ENCODE assay signal across 20 cellular contexts in the genomic region with DNA sequence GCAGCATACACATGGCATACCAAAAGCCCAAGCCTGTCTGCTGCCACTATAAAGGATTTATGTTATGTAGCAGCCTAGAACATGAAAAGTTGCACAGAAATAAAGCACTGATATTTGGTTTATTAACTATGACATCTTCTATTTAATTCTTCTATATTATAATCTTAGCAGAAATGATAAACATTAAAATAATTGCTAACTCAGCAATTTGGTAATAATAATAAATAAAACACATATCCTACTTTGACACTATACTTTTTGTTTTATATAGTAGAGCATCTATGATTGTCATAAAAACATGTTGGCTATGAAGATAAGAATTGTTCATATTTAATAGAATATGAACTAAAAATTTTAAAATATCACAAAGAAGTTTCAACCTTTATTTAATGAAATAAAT.
A peak's percentile ranks its signal among the peaks of the same experiment; 100 is the strongest.
DNase-seq lines count a peak whose midpoint lies in the region; ATAC-seq, FAIRE-seq and TF ChIP-seq lines count a peak whose summit lies in the region.
"Had no signal": no experiment of that assay in that cellular context is flagged by ENCODE, and none has a peak within 500 bp of the region (broad histone marks: within the 10 kb centered on the region; RNA-seq: fewer than 3 reads in every experiment).

No MANE protein-coding gene starts in this region.

- H3K56ac ChIP-seq in H1 (replicated peaks; ENCODE audit: insufficient read length, low read depth, low read length), result no peak overlapping the region

- no peak overlapping the region for H4K5ac ChIP-seq in H1 (ENCODE audit: insufficient read length, low read depth, low read length)

- H3K9ac ChIP-seq in H1 (replicated peaks in 1 of 4; ENCODE audit: extremely low read depth in 1 of 4, low read depth in 3 of 4, low read length in 3 of 4), result no peak overlapping the region
- H3K9ac ChIP-seq: BLaER1 had no signal

- H3K4ac ChIP-seq in H1 (replicated peaks; ENCODE audit: insufficient read length, low read depth, low read length), result no peak overlapping the region

- H3K4me3 ChIP-seq in H1 (ENCODE audit: extremely low read depth in 1 of 4, insufficient read depth in 2 of 4, low read depth in 3 of 4, low read length in 4 of 4) (no peak overlapping the region), small intestine (ENCODE audit: low read depth in 1 of 2, low read length in 2 of 2) (no peak overlapping the region), prostate gland (no peak overlapping the region)
- H3K4me3 ChIP-seq: BLaER1, GM12878 had no signal

- no peak overlapping the region for H3K23ac ChIP-seq in H1 (ENCODE audit: insufficient read length)

- H3K36me3 ChIP-seq in H1 (ENCODE audit: control insufficient read depth in 2 of 4, insufficient read depth in 4 of 4, low read length in 3 of 4) (no peaks in the 10 kb centered on the region), small intestine (ENCODE audit: control insufficient read depth in 2 of 2, insufficient read depth in 2 of 2, low read length in 2 of 2) (no peaks in the 10 kb centered on the region), prostate gland (no peaks in the 10 kb centered on the region)
- H3K36me3 ChIP-seq: BLaER1 had no signal

- H3K79me1 ChIP-seq in H1 (ENCODE audit: low read depth, low read length), result no peaks in the 10 kb centered on the region

- H3K27me3 ChIP-seq in H1 (replicated peaks in 1 of 4; ENCODE audit: control insufficient read depth in 3 of 4, extremely low read depth in 1 of 4, insufficient read depth in 3 of 4, low read length in 3 of 4) (no peaks in the 10 kb centered on the region), small intestine (ENCODE audit: control insufficient read depth in 2 of 2, insufficient read depth in 2 of 2, low read length in 2 of 2) (no peaks in the 10 kb centered on the region), prostate gland (replicated peaks; ENCODE audit: insufficient read depth) (no peaks in the 10 kb centered on the region)
- H3K27me3 ChIP-seq: BLaER1 had no signal

- no peaks in the 10 kb centered on the region for H4K20me1 ChIP-seq in H1 (replicated peaks in 1 of 2; ENCODE audit: control insufficient read depth in 1 of 2, insufficient read depth in 2 of 2, low read length in 2 of 2)
- H4K20me1 ChIP-seq: BLaER1 had no signal

- no peak overlapping the region for H3K18ac ChIP-seq in H1 (ENCODE audit: extremely low read depth, low read length)

- H3K27ac ChIP-seq in H1 (ENCODE audit: low read depth, low read length), result no peak overlapping the region
- no peak overlapping the region for H3K27ac ChIP-seq in small intestine (ENCODE audit: low read depth in 1 of 2, low read length in 1 of 2)
- H3K27ac ChIP-seq in prostate gland, result no peak overlapping the region
- H3K27ac ChIP-seq: BLaER1, C4-2B had no signal

- no peaks in the 10 kb centered on the region for H3K23me2 ChIP-seq in H1 (ENCODE audit: low read depth, low read length)

- H2BK15ac ChIP-seq in H1 (ENCODE audit: low read length), result no peak overlapping the region

- no peak overlapping the region for H2BK12ac ChIP-seq in H1 (ENCODE audit: low read depth, low read length)

- DNase-seq in H1 (ENCODE audit: low read depth in 1 of 2, low spot score in 2 of 2) (no peak), small intestine (no peak), MV-4-11 (lab: John Stamatoyannopoulos, UW) (no peak), prostate gland (ENCODE audit: low spot score) (no peak)
- DNase-seq: Caco-2; CD4-positive, CD25-positive, alpha-beta regulatory T cell; CD8-positive, alpha-beta T cell; DMS153; DND-41; GDM1; GOT3; H7; HCEC 1CT had no signal

- no peak for ATAC-seq in SK-N-SH treated with all-trans-retinoic acid at 6 μM for 48 hours
- ATAC-seq: CD8-positive, alpha-beta T cell; GM12878 had no signal

- no peak for TF ChIP-seq RAD21 in H1 (IDR thresholded peaks at IDR 0.05 in 1 of 2, conservative IDR thresholded peaks at IDR 0.05 in 1 of 2; ENCODE audit: low read depth in 2 of 2, low read length in 2 of 2)

- H4K8ac ChIP-seq in H1 (ENCODE audit: extremely low read depth, insufficient read depth, low read length), result no peak overlapping the region

- TF ChIP-seq CTCF in H1 (IDR thresholded peaks at IDR 0.05; ENCODE audit: control extremely low read depth in 1 of 3, insufficient read depth in 1 of 3, low read depth in 1 of 3, low read length in 3 of 3) (no peak), prostate gland (IDR thresholded peaks at IDR 0.05) (no peak)

- POLR2A ChIA-PET in H1 (lab: Charles Lee; ENCODE audit: partially characterized antibody), result no interaction called here

- no peak for TF ChIP-seq EP300 in H1 (IDR thresholded peaks at IDR 0.05; ENCODE audit: borderline replicate concordance in 1 of 2, low read depth in 2 of 2, low read length in 2 of 2)

- H2AFZ ChIP-seq in H1 (ENCODE audit: low read length), result no peak overlapping the region

- H2BK120ac ChIP-seq in H1 (replicated peaks; ENCODE audit: low read depth, low read length), result no peak overlapping the region

- H3K4me1 ChIP-seq in H1 (replicated peaks in 1 of 4; ENCODE audit: control insufficient read depth in 3 of 4, insufficient read depth in 4 of 4, low read length in 3 of 4), result no peaks in the 10 kb centered on the region
- no peaks in the 10 kb centered on the region for H3K4me1 ChIP-seq in small intestine (ENCODE audit: control insufficient read depth in 2 of 2, insufficient read depth in 1 of 2, low read depth in 1 of 2, low read length in 1 of 2)
- no peaks in the 10 kb centered on the region for H3K4me1 ChIP-seq in prostate gland (replicated peaks)
- H3K4me1 ChIP-seq: BLaER1, Caco-2 had no signal

- no peak overlapping the region for H3K4me2 ChIP-seq in H1 (ENCODE audit: insufficient read depth in 1 of 2, low read depth in 2 of 2, low read length in 2 of 2)
- H3K4me2 ChIP-seq: BLaER1 had no signal

- CTCF ChIA-PET in H1 (lab: Charles Lee; ENCODE audit: partially characterized antibody), result no interaction called here

- H2BK20ac ChIP-seq in H1 (ENCODE audit: low read length), result no peak overlapping the region

- H3K9me3 ChIP-seq in H1 (ENCODE audit: insufficient read depth in 2 of 2, low read depth in 1 of 2, low read length in 1 of 2), result peaks cover 0 to 3% of the 10 kb centered on the region in 2 experiments; a peak in 2 of 4 replicates
- no peaks in the 10 kb centered on the region for H3K9me3 ChIP-seq in small intestine (ENCODE audit: control insufficient read depth, low read depth)
- H3K9me3 ChIP-seq in prostate gland, result no peaks in the 10 kb centered on the region
- H3K9me3 ChIP-seq: BLaER1, Caco-2 had no signal

- TF ChIP-seq POLR2A in H1 (IDR thresholded peaks at IDR 0.05; ENCODE audit: control extremely low read depth in 1 of 2, low read depth in 2 of 2, low read length in 2 of 2), result no peak
- TF ChIP-seq POLR2A in prostate gland (IDR thresholded peaks at IDR 0.05), result no peak

- FAIRE-seq in G401.6 (lab: Jason Lieb, UNC), result peak; percentile 31
- peak; percentile 69 for FAIRE-seq in TTC549 (lab: Jason Lieb, UNC)
- no peak for FAIRE-seq in H1 (lab: Jason Lieb, UNC)
- FAIRE-seq in small intestine (lab: Jason Lieb, UNC), result peak; percentile 39
- FAIRE-seq: GM12878, GM19239 had no signal

- H3K14ac ChIP-seq in H1 (ENCODE audit: insufficient read length), result no peak overlapping the region

- H2AK5ac ChIP-seq in H1 (ENCODE audit: low read depth, low read length), result no peak overlapping the region

- H3K79me2 ChIP-seq in H1 (ENCODE audit: control insufficient read depth in 1 of 2, insufficient read depth in 2 of 2, low read length in 2 of 2), result no peaks in the 10 kb centered on the region

- no peak overlapping the region for H2BK5ac ChIP-seq in H1 (ENCODE audit: low read depth, low read length)

- intact Hi-C loops in prostate gland (cut with DNase I), result no loop called here

- H4K91ac ChIP-seq in H1 (replicated peaks; ENCODE audit: insufficient read length, low read length), result no peak overlapping the region

TF ChIP-seq in H1, 55 proteins besides CTCF, POLR2A, EP300 and RAD21:
- TF ChIP-seq CREB1 (IDR thresholded peaks at IDR 0.05) (no peak), RNF2 (IDR thresholded peaks at IDR 0.05; ENCODE audit: borderline replicate concordance, low read depth, low read length, missing control alignments, poor library complexity, severe bottlenecking) (no peak), POLR2AphosphoS5 (IDR thresholded peaks at IDR 0.05; ENCODE audit: low read depth, low read length) (no peak), MAFK (IDR thresholded peaks at IDR 0.05; ENCODE audit: low read depth, low read length) (peak; percentile 93; the same call in 1 of the 2 replicates)
TF ChIP-seq in H1: peak in this region for 1.

TF ChIP-seq in SK-N-SH treated with all-trans-retinoic acid at 6 μM for 48 hours, 23 proteins besides CTCF, POLR2A, EP300 and RAD21:
- TF ChIP-seq TCF4 (CRISPR knock-in tag; IDR thresholded peaks at IDR 0.05; ENCODE audit: borderline replicate concordance) (no peak), ZFP3 (CRISPR knock-in tag; IDR thresholded peaks at IDR 0.05) (no peak), ESRRG (CRISPR knock-in tag; IDR thresholded peaks at IDR 0.05) (no peak), GLIS3 (CRISPR knock-in tag; IDR thresholded peaks at IDR 0.05) (no peak), ISL1 (CRISPR knock-in tag; IDR thresholded peaks at IDR 0.05) (no peak), ZNF8 (CRISPR knock-in tag; IDR thresholded peaks at IDR 0.05) (no peak), CREB5 (CRISPR knock-in tag; IDR thresholded peaks at IDR 0.05; ENCODE audit: low read depth) (no peak), OSR1 (CRISPR knock-in tag; IDR thresholded peaks at IDR 0.05) (no peak)
